15 cellular contexts compared by ENCODE assay signal in the genomic region with DNA sequence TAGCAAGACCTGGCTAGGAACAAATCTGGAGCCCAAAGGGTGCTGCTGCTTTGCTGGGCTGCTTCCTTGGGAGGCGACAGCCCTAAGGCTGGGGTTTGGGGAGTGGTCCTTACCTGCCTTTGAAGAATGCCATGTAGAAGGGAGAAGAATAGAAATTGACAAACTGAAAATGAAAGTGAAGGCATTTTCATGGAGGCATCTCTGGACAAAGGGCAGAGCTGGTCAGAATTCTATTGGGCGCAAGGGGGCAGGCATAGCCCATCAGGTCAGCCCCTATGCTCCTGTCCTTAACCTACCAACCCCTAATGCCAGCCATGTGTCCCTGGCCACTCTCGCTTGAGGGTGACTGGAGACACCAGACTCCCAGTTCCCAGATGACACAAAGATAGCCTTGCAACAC. TPM values are rescaled to one million over a fixed set of nuclear protein-coding genes. Genes with fewer than 3 reads are reported as not detected.
A peak's percentile ranks its signal among the peaks of the same experiment; 100 is the strongest.
DNase-seq lines count a peak whose midpoint lies in the region; ATAC-seq and TF ChIP-seq lines count a peak whose summit lies in the region.
"Had no signal": no experiment of that assay in that cellular context is flagged by ENCODE, and none has a peak within 500 bp of the region (broad histone marks: within the 10 kb centered on the region; RNA-seq: fewer than 3 reads in every experiment).

No MANE protein-coding gene starts in this region.

- POLR2A ChIA-PET in activated CD4-positive, alpha-beta T cell treated with anti-CD3 and anti-CD28 coated beads, Interleukin-2, amount 10 ng/mL, durations not matched to agents 7 days and 5 days (lab: Charles Lee): no interaction called here
- POLR2A ChIA-PET in CD4-positive, alpha-beta memory T cell (lab: Charles Lee; ENCODE audit: partially characterized antibody): interaction anchor here (4.7 kb wide), 1 partner anchor 13 kb away, joined by 42 read pairs; no protein-coding TSS in a partner anchor

- peaks cover 11% of the 10 kb centered on the region for H3K27me3 Mint-ChIP-seq in activated CD4-positive, alpha-beta T cell treated with anti-CD3 and anti-CD28 coated beads, Interleukin-2, amount 10 ng/mL, durations not matched to agents 7 days and 5 days
- H3K27me3 Mint-ChIP-seq in CD4-positive, alpha-beta memory T cell: peaks cover 2 to 9% of the 10 kb centered on the region in 2 donors

- H3K4me2 ChIP-seq in fibroblast of lung (ENCODE audit: extremely low read depth, insufficient read depth, low read length): peak overlapping the region; percentile 59
- H3K4me2 ChIP-seq: GM23338 had no signal

- no peak for TF ChIP-seq CTCF in fibroblast of lung (conservative IDR thresholded peaks at IDR 0.05 in 1 of 2, IDR thresholded peaks at IDR 0.05 in 1 of 2; ENCODE audit: low read depth in 1 of 2, low read length in 2 of 2)

- no peak overlapping the region for H3K4me3 Mint-ChIP-seq in activated CD4-positive, alpha-beta T cell treated with anti-CD3 and anti-CD28 coated beads, Interleukin-2, amount 10 ng/mL, durations not matched to agents 7 days and 5 days
- no peak overlapping the region for H3K4me3 Mint-ChIP-seq in CD4-positive, alpha-beta memory T cell
- H3K4me3 Mint-ChIP-seq: GM23338 had no signal

- no peak overlapping the region for H3K27ac ChIP-seq in CD4-positive, alpha-beta memory T cell (ENCODE audit: low read depth, low read length)
- no peak overlapping the region for H3K27ac ChIP-seq in fibroblast of lung (ENCODE audit: insufficient read depth, low read length)
- H3K27ac ChIP-seq: HL-60, RWPE1, SK-N-MC had no signal

- DNase-seq in activated CD4-positive, alpha-beta T cell treated with anti-CD3 and anti-CD28 coated beads, Interleukin-2, amount 10 ng/mL, durations not matched to agents 7 days and 5 days: no peak
- no peak for DNase-seq in activated CD4-positive, alpha-beta T cell treated with anti-CD3 and anti-CD28 coated beads for 48 hours
- no peak for DNase-seq in CD4-positive, alpha-beta memory T cell
- DNase-seq in OCI-M1 (lab: John Stamatoyannopoulos, UW) (peak; percentile 79), fibroblast of lung (ENCODE audit: low read depth in 2 of 2) (no peak), activated gamma-delta T cell treated with Interleukin-2 at 50 U/mL for 16 hours (no peak)
- DNase-seq: NCI-H1417, NCI-H1930, NCI-H2171 treated with DMSO at 0.1 percent for 48 hours had no signal

- no peaks in the 10 kb centered on the region for H3K79me2 ChIP-seq in fibroblast of lung (ENCODE audit: control insufficient read depth, insufficient read depth, low read length)

- no peaks in the 10 kb centered on the region for H3K9me3 ChIP-seq in CD4-positive, alpha-beta memory T cell (ENCODE audit: control insufficient read depth in 1 of 2, low read length in 2 of 2)
- H3K9me3 ChIP-seq in fibroblast of lung (ENCODE audit: control insufficient read depth, insufficient read depth, low read depth, low read length): no peaks in the 10 kb centered on the region

- H3K36me3 Mint-ChIP-seq in activated CD4-positive, alpha-beta T cell treated with anti-CD3 and anti-CD28 coated beads, Interleukin-2, amount 10 ng/mL, durations not matched to agents 7 days and 5 days (ENCODE audit: low read depth): no peaks in the 10 kb centered on the region
- H3K36me3 Mint-ChIP-seq in CD4-positive, alpha-beta memory T cell: peaks cover 0 to 3% of the 10 kb centered on the region in 2 donors

- CTCF ChIA-PET in activated CD4-positive, alpha-beta T cell treated with anti-CD3 and anti-CD28 coated beads, Interleukin-2, amount 10 ng/mL, durations not matched to agents 7 days and 5 days (lab: Charles Lee): interaction anchor here (1.1 to 1.2 kb wide), 2 partner anchors 9 to 18 kb away, joined by 3 read pairs; no protein-coding TSS in a partner anchor
- CTCF ChIA-PET in CD4-positive, alpha-beta memory T cell (lab: Charles Lee; ENCODE audit: partially characterized antibody): no interaction called here

- H3K9ac ChIP-seq in fibroblast of lung (ENCODE audit: insufficient read depth, low read length): no peak overlapping the region

- no peaks in the 10 kb centered on the region for H3K9me3 Mint-ChIP-seq in activated CD4-positive, alpha-beta T cell treated with anti-CD3 and anti-CD28 coated beads, Interleukin-2, amount 10 ng/mL, durations not matched to agents 7 days and 5 days
- H3K9me3 Mint-ChIP-seq in CD4-positive, alpha-beta memory T cell: no peaks in the 10 kb centered on the region
- H3K9me3 Mint-ChIP-seq: GM23338 had no signal

- peaks cover 39% of the 10 kb centered on the region for H3K4me1 Mint-ChIP-seq in activated CD4-positive, alpha-beta T cell treated with anti-CD3 and anti-CD28 coated beads, Interleukin-2, amount 10 ng/mL, durations not matched to agents 7 days and 5 days
- H3K4me1 Mint-ChIP-seq in CD4-positive, alpha-beta memory T cell: peaks cover 5 to 40% (median 16%) of the 10 kb centered on the region in 4 donors

- no peaks in the 10 kb centered on the region for H3K36me3 ChIP-seq in CD4-positive, alpha-beta memory T cell (ENCODE audit: insufficient read depth, low read length)
- no peaks in the 10 kb centered on the region for H3K36me3 ChIP-seq in fibroblast of lung (ENCODE audit: control insufficient read depth, insufficient read depth, low read length)

- H4K20me1 ChIP-seq in fibroblast of lung (ENCODE audit: control insufficient read depth, extremely low read depth, insufficient read depth, low read length): no peaks in the 10 kb centered on the region

- peak overlapping the region; percentile 70 for H3K27ac Mint-ChIP-seq in activated CD4-positive, alpha-beta T cell treated with anti-CD3 and anti-CD28 coated beads, Interleukin-2, amount 10 ng/mL, durations not matched to agents 7 days and 5 days
- peak overlapping the region in 4 of 7 donors; percentile 57 to 86 (median 68) for H3K27ac Mint-ChIP-seq in CD4-positive, alpha-beta memory T cell
- H3K27ac Mint-ChIP-seq: GM23338 had no signal

- H3K4me1 ChIP-seq in CD4-positive, alpha-beta memory T cell (ENCODE audit: insufficient read depth, low read length): peaks cover 19% of the 10 kb centered on the region
- H3K4me1 ChIP-seq in fibroblast of lung (ENCODE audit: control insufficient read depth, extremely low read depth, insufficient read depth, low read length): peaks cover 4% of the 10 kb centered on the region

- no peak overlapping the region for H3K4me3 ChIP-seq in CD4-positive, alpha-beta memory T cell (ENCODE audit: low read length in 2 of 2)
- no peak overlapping the region for H3K4me3 ChIP-seq in fibroblast of lung (replicated peaks in 1 of 4; ENCODE audit: control extremely low read depth in 1 of 4, insufficient read depth in 1 of 4, low read depth in 3 of 4, low read length in 4 of 4)
- H3K4me3 ChIP-seq: GM23338, SK-N-MC had no signal

- no peak for ATAC-seq in HG02642 (IDR thresholded peaks at IDR 0.05; ENCODE audit: poor library complexity, unreplicated experiment)
- ATAC-seq in GM18868 (IDR thresholded peaks at IDR 0.05; ENCODE audit: unreplicated experiment): no peak
- ATAC-seq: GM23338 had no signal

- no peak overlapping the region for H2AFZ ChIP-seq in fibroblast of lung (ENCODE audit: low read length)
- H2AFZ ChIP-seq: GM23338 had no signal

- intact Hi-C loops in CD4-positive, alpha-beta memory T cell (cut with micrococcal nuclease): no loop called here

- no peaks in the 10 kb centered on the region for H3K27me3 ChIP-seq in CD4-positive, alpha-beta memory T cell (ENCODE audit: insufficient read depth, low read length)
- peaks cover 9% of the 10 kb centered on the region for H3K27me3 ChIP-seq in fibroblast of lung (ENCODE audit: control insufficient read depth, insufficient read depth, low read length)

RNA-seq across cellular contexts. Expression of a gene that starts 7.6 kb away (rescaled TPM):
- 10 to 100 TPM; 10.7 to 12.1 TPM for total RNA-seq in activated CD4-positive, alpha-beta T cell treated with anti-CD3 and anti-CD28 coated beads, Interleukin-2, amount 10 ng/mL, durations not matched to agents 7 days and 5 days
- 10 to 100 TPM; 13.1 to 16.7 TPM for total RNA-seq in CD4-positive, alpha-beta memory T cell
- 10 to 100 TPM in 1 of 2 donors, 1 to 10 TPM in 1; 7.6 to 11.2 TPM for polyA plus RNA-seq in CD4-positive, alpha-beta memory T cell
- 3.3 and 3.6 TPM in 2 replicates for total RNA-seq in fibroblast of lung
- polyA plus RNA-seq in fibroblast of lung: 2.5 and 3.3 TPM in 2 replicates
- 4.9 and 5.1 TPM in 2 replicates for polyA plus RNA-seq in fibroblast of lung (2012)
- polyA minus RNA-seq in fibroblast of lung (ENCODE audit: low replicate concordance): 6.9 and 7.3 TPM in 2 replicates

RNA-seq across cellular contexts. Expression of a gene that starts 16.9 kb away (rescaled TPM):
- total RNA-seq in activated CD4-positive, alpha-beta T cell treated with anti-CD3 and anti-CD28 coated beads, Interleukin-2, amount 10 ng/mL, durations not matched to agents 7 days and 5 days: 1 to 10 TPM; 6.4 to 6.8 TPM
- total RNA-seq in CD4-positive, alpha-beta memory T cell: 10 to 100 TPM; 11.5 to 13.6 TPM
- polyA plus RNA-seq in CD4-positive, alpha-beta memory T cell: 1 to 10 TPM; 2.4 to 3.5 TPM
- total RNA-seq in fibroblast of lung: 12.1 and 19.2 TPM in 2 replicates
- 2.4 and 4.0 TPM in 2 replicates for polyA plus RNA-seq in fibroblast of lung
- 5.6 and 5.8 TPM in 2 replicates for polyA plus RNA-seq in fibroblast of lung (2012)
- 3.4 and 7.7 TPM in 2 replicates for polyA minus RNA-seq in fibroblast of lung (ENCODE audit: low replicate concordance)
